ENCODE assay signal across 9 cellular contexts in genomic region chr14:57066887-57067513, GRCh38.
DNase-seq lines count a peak whose midpoint lies in the region; ATAC-seq and TF ChIP-seq lines count a peak whose summit lies in the region.
"Had no signal": no experiment of that assay in that cellular context is flagged by ENCODE, and none has a peak within 500 bp of the region (broad histone marks: within the 10 kb centered on the region; RNA-seq: fewer than 3 reads in every experiment).

No MANE protein-coding gene starts in this region.

- no peak overlapping the region for H3K27ac Mint-ChIP-seq in activated naive CD8-positive, alpha-beta T cell treated with anti-CD3 and anti-CD28 coated beads, Interleukin-2, amount 10 ng/mL, durations not matched to agents 7 days and 5 days

- RAD21 ChIA-PET in HCT116 (lab: Charles Lee; ENCODE audit: low non-redundant PET in 1 of 2, low total read pairs in 2 of 2, uncharacterized antibody in 2 of 2, unreplicated experiment in 2 of 2): no interaction called here

- no peak overlapping the region for H3K4me2 ChIP-seq in HCT116 (ENCODE audit: low read length)

- no peak overlapping the region for H3K4me3 Mint-ChIP-seq in activated naive CD8-positive, alpha-beta T cell treated with anti-CD3 and anti-CD28 coated beads, Interleukin-2, amount 10 ng/mL, durations not matched to agents 7 days and 5 days

- DNase-seq in G401 (ENCODE audit: low spot score) (peak; percentile 64), HCT116 (ENCODE audit: low read depth, low spot score) (peak; percentile 12), NCI-H526 (lab: John Stamatoyannopoulos, UW) (peak; percentile 55 to 78), kidney tubule cell (ENCODE audit: low spot score) (peak; percentile 27), superior temporal gyrus (ENCODE audit: extremely low spot score) (peak; percentile 36)
- DNase-seq in activated naive CD8-positive, alpha-beta T cell treated with anti-CD3 and anti-CD28 coated beads, Interleukin-2, amount 10 ng/mL, durations not matched to agents 7 days and 5 days: peak; percentile 39

- peaks cover 1% of the 10 kb centered on the region for H3K4me1 Mint-ChIP-seq in activated naive CD8-positive, alpha-beta T cell treated with anti-CD3 and anti-CD28 coated beads, Interleukin-2, amount 10 ng/mL, durations not matched to agents 7 days and 5 days

- peaks cover 56% of the 10 kb centered on the region for H3K27me3 Mint-ChIP-seq in activated naive CD8-positive, alpha-beta T cell treated with anti-CD3 and anti-CD28 coated beads, Interleukin-2, amount 10 ng/mL, durations not matched to agents 7 days and 5 days

- no peaks in the 10 kb centered on the region for H3K36me3 ChIP-seq in HCT116 (ENCODE audit: control insufficient read depth in 1 of 2, insufficient read depth in 2 of 2, low read length in 2 of 2)
- H3K36me3 ChIP-seq: SJSA1 had no signal

- TF ChIP-seq CTCF in HCT116 (IDR thresholded peaks at IDR 0.05 in 2 of 3, conservative IDR thresholded peaks at IDR 0.05 in 1 of 3; ENCODE audit: borderline replicate concordance in 1 of 3, insufficient read depth in 1 of 3, low read depth in 2 of 3, low read length in 2 of 3): peak; percentile 59 to 91 (median 79)

- no peaks in the 10 kb centered on the region for H3K9me3 ChIP-seq in HCT116 (ENCODE audit: control insufficient read depth in 1 of 2, insufficient read depth in 1 of 2, low read depth in 1 of 2, low read length in 2 of 2)
- H3K9me3 ChIP-seq: SJSA1 had no signal

- TF ChIP-seq RAD21 in HCT116 (IDR thresholded peaks at IDR 0.05; ENCODE audit: low read depth): peak; percentile 80

- no peak for TF ChIP-seq POLR2A in HCT116 (IDR thresholded peaks at IDR 0.05; ENCODE audit: borderline replicate concordance, extremely low read depth, insufficient read depth, insufficient read length)

- no peaks in the 10 kb centered on the region for H4K20me1 ChIP-seq in HCT116 (ENCODE audit: insufficient read depth)

- in situ Hi-C loops in G401 (cut with HindIII; ENCODE audit: low sequenced_read_pairs): no loop called here

- H3K4me1 ChIP-seq in HCT116 (ENCODE audit: control insufficient read depth in 1 of 2, insufficient read depth in 2 of 2, low read length in 2 of 2): no peaks in the 10 kb centered on the region
- H3K4me1 ChIP-seq: SJSA1 had no signal

- peak; percentile 98 for ATAC-seq in HCT116
- peak; percentile 56 for ATAC-seq in activated naive CD8-positive, alpha-beta T cell treated with anti-CD3 and anti-CD28 coated beads, Interleukin-2, amount 10 ng/mL, durations not matched to agents 7 days and 5 days (ENCODE audit: low read depth)
- ATAC-seq in GM21515 (IDR thresholded peaks at IDR 0.05; ENCODE audit: unreplicated experiment): no peak
- ATAC-seq in GM21576 (IDR thresholded peaks at IDR 0.05; ENCODE audit: unreplicated experiment): no peak

- H3K27me3 ChIP-seq in HCT116 (ENCODE audit: insufficient read depth, low read length): peaks cover 4% of the 10 kb centered on the region

- H3K9ac ChIP-seq in HCT116 (ENCODE audit: low read length): no peak overlapping the region

- no peaks in the 10 kb centered on the region for H3K9me3 Mint-ChIP-seq in activated naive CD8-positive, alpha-beta T cell treated with anti-CD3 and anti-CD28 coated beads, Interleukin-2, amount 10 ng/mL, durations not matched to agents 7 days and 5 days

- no peaks in the 10 kb centered on the region for H3K36me3 Mint-ChIP-seq in activated naive CD8-positive, alpha-beta T cell treated with anti-CD3 and anti-CD28 coated beads, Interleukin-2, amount 10 ng/mL, durations not matched to agents 7 days and 5 days

- CTCF ChIA-PET in HCT116 (lab: Charles Lee): no interaction called here

- no peak overlapping the region for H3K27ac ChIP-seq in HCT116 (ENCODE audit: low read depth, low read length)
- H3K27ac ChIP-seq: SJSA1 had no signal

- no peak overlapping the region for H2AFZ ChIP-seq in HCT116 (ENCODE audit: low read depth, low read length, poor library complexity, severe bottlenecking)

- BruUV-seq in HCT116 (replicated peaks; lab: Mats Ljungman, UMichigan): no TSS peak

- POLR2A ChIA-PET in HCT116 (lab: Charles Lee): no interaction called here
- POLR2A ChIA-PET in activated naive CD8-positive, alpha-beta T cell treated with anti-CD3 and anti-CD28 coated beads, Interleukin-2, amount 10 ng/mL, durations not matched to agents 7 days and 5 days (lab: Charles Lee): no interaction called here

- H3K9me2 ChIP-seq in HCT116 (ENCODE audit: insufficient read depth): no peaks in the 10 kb centered on the region

- intact Hi-C loops in HCT116 (cut with micrococcal nuclease): loop anchor here (1.0 to 5.0 kb wide), 4 partner anchors 115 to 510 kb away; no protein-coding TSS in a partner anchor

- H3K79me2 ChIP-seq in HCT116 (ENCODE audit: insufficient read depth, low read length): no peaks in the 10 kb centered on the region

- no peak overlapping the region for H3K4me3 ChIP-seq in HCT116 (replicated peaks in 1 of 2; ENCODE audit: low read depth in 1 of 2, low read length in 2 of 2)
- H3K4me3 ChIP-seq: SJSA1 had no signal

TF ChIP-seq in HCT116, 20 proteins besides CTCF, POLR2A, EP300 and RAD21:
- TF ChIP-seq CEBPB (IDR thresholded peaks at IDR 0.05; ENCODE audit: low read depth) (no peak), REST (IDR thresholded peaks at IDR 0.05; ENCODE audit: low read depth) (no peak), YY1 (IDR thresholded peaks at IDR 0.05; ENCODE audit: extremely low read depth, insufficient replicate concordance, low read depth, low read length) (no peak), CBX3 (IDR thresholded peaks at IDR 0.05; ENCODE audit: low read depth) (no peak), EGR1 (IDR thresholded peaks at IDR 0.05; ENCODE audit: low read depth) (no peak), ELF1 (IDR thresholded peaks at IDR 0.05; ENCODE audit: borderline replicate concordance, low read depth) (no peak), ZFX (IDR thresholded peaks at IDR 0.05) (no peak), SRF (IDR thresholded peaks at IDR 0.05; ENCODE audit: low read depth) (no peak)

Comparison
In these comparisons a context has a peak if more than half of its experiments do, and no peak if none do; other contexts are left out.
1. DNase-seq: peak in every context shown above with its lines; median percentile 66 in NCI-H526; 64 in G401; 39 in activated naive CD8-positive, alpha-beta T cell treated with anti-CD3 and anti-CD28 coated beads, Interleukin-2, amount 10 ng/mL, durations not matched to agents 7 days and 5 days; 36 in superior temporal gyrus; 27 in kidney tubule cell; 12 in HCT116.
2. ATAC-seq: peak in HCT116 (single experiment) and activated naive CD8-positive, alpha-beta T cell treated with anti-CD3 and anti-CD28 coated beads, Interleukin-2, amount 10 ng/mL, durations not matched to agents 7 days and 5 days (single experiment); none in GM21515 (single experiment) and GM21576 (single experiment).